ENCODE assay signal across 23 cellular contexts in the genomic region with DNA sequence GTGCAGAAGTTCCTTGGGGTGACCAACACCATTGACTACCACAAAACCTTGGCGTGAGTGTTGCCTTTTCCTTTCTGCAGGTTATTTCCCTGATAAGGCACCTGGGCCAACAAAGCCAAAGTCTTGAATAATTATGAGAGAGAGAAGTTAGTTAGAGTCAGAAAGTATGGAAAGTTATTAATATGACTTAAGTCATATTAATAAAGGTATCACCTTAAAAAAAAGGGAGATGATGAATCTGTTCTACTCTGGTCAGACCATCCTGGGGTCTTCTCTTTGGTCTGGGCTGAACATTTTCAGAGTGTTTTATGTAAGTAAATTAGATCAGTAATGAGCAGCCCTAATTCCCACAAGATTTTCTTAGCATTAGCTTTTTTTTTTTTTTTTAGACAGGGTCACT. TPM values are rescaled to one million over a fixed set of nuclear protein-coding genes. Genes with fewer than 3 reads are reported as not detected.
DNase-seq lines count a peak whose midpoint lies in the region; ATAC-seq and TF ChIP-seq lines count a peak whose summit lies in the region.
"Had no signal": no experiment of that assay in that cellular context is flagged by ENCODE, and none has a peak within 500 bp of the region (broad histone marks: within the 10 kb centered on the region; RNA-seq: fewer than 3 reads in every experiment).

No MANE protein-coding gene starts in this region.

- H3K4ac ChIP-seq in IMR-90 (ENCODE audit: low read depth, low read length) (no peak overlapping the region), H9 (ENCODE audit: low read depth, low read length) (no peak overlapping the region)

- H2AFZ ChIP-seq in IMR-90 (replicated peaks; ENCODE audit: low read length, poor library complexity) (no peak overlapping the region), H9 (ENCODE audit: low read length) (no peak overlapping the region)

- H4K5ac ChIP-seq in IMR-90 (ENCODE audit: low read depth, low read length), result no peak overlapping the region
- H4K5ac ChIP-seq in H9 (ENCODE audit: insufficient read length, low read depth, low read length), result no peak overlapping the region

- H3K36me3 ChIP-seq in IMR-90 (ENCODE audit: control insufficient read depth, insufficient read depth, low read length), result peaks cover 74% of the 10 kb centered on the region

- H2BK120ac ChIP-seq in IMR-90 (ENCODE audit: low read depth, low read length) (no peak overlapping the region), H9 (ENCODE audit: low read depth, low read length, poor library complexity, severe bottlenecking) (no peak overlapping the region)

- TF ChIP-seq POLR2A in IMR-90 (IDR thresholded peaks at IDR 0.05; ENCODE audit: low read depth, low read length), result no peak

- no peaks in the 10 kb centered on the region for H3K79me2 ChIP-seq in H9 (ENCODE audit: insufficient read depth, low read length)

- H3K4me2 ChIP-seq in IMR-90 (ENCODE audit: low read depth, low read length), result no peak overlapping the region
- H3K4me2 ChIP-seq in H9 (ENCODE audit: insufficient read depth, insufficient read length, low read length), result no peak overlapping the region
- H3K4me2 ChIP-seq: BLaER1 had no signal

- no peak overlapping the region for H3K4me3 ChIP-seq in IMR-90 (ENCODE audit: insufficient read depth, low read depth, low read length)
- H3K4me3 ChIP-seq: BLaER1, GM12878 had no signal

- WGBS in IMR-90 (ENCODE audit: extremely low coverage in 2 of 2, insufficient read length in 1 of 2), 2 experiments, result no CpG with 5 or more reads among the region's 1 CpG
- WGBS in H9 (ENCODE audit: extremely low coverage, insufficient read length, low lambda C conversion rate), result no CpG with 5 or more reads among the region's 1 CpG

- H3K56ac ChIP-seq in IMR-90 (ENCODE audit: extremely low read depth, insufficient read depth, low read length) (no peak overlapping the region), H9 (ENCODE audit: insufficient read length, low read depth, low read length) (no peak overlapping the region)

- POLR2A ChIA-PET in IMR-90 (lab: Charles Lee; ENCODE audit: unreplicated experiment), result interaction anchor here (0.6 kb wide), 1 partner anchor 13 kb away, joined by 3 read pairs; no protein-coding TSS in a partner anchor

- H3K27me3 Mint-ChIP-seq in HFFc6 (ENCODE audit: insufficient read depth), result peaks cover 16% of the 10 kb centered on the region
- H3K27me3 Mint-ChIP-seq in endothelial cell (ENCODE audit: unreplicated experiment), result peaks cover 13% of the 10 kb centered on the region
- H3K27me3 Mint-ChIP-seq in H9 (ENCODE audit: low read depth), result no peaks in the 10 kb centered on the region
- H3K27me3 Mint-ChIP-seq: CD4-positive, CD25-positive, alpha-beta regulatory T cell had no signal

- H2BK12ac ChIP-seq in H9 (ENCODE audit: insufficient read length, low read depth, low read length), result no peak overlapping the region

- H3K27ac Mint-ChIP-seq in HFFc6, result peak overlapping the region; percentile 42; the same call in 1 of the 2 replicates
- no peak overlapping the region for H3K27ac Mint-ChIP-seq in endothelial cell (ENCODE audit: unreplicated experiment)
- H3K27ac Mint-ChIP-seq in H9, result no peak overlapping the region; a peak in 1 of 7 replicates
- H3K27ac Mint-ChIP-seq: CD4-positive, CD25-positive, alpha-beta regulatory T cell; CD8-positive, alpha-beta memory T cell had no signal

- peaks cover 4% of the 10 kb centered on the region; the same call in 1 of the 2 replicates for H3K9me1 ChIP-seq in IMR-90 (ENCODE audit: insufficient read depth, low read length)

- H2AK9ac ChIP-seq in IMR-90 (replicated peaks; ENCODE audit: low read depth, low read length, poor library complexity), result peak overlapping the region; percentile 55

- no peaks in the 10 kb centered on the region for H3K27me3 ChIP-seq in IMR-90 (ENCODE audit: control insufficient read depth, insufficient read depth, low read length)
- H3K27me3 ChIP-seq in H9 (ENCODE audit: insufficient read depth, low read length), result no peaks in the 10 kb centered on the region
- H3K27me3 ChIP-seq: BE2C, BLaER1 had no signal

- no peak overlapping the region for H4K91ac ChIP-seq in IMR-90 (ENCODE audit: insufficient read depth, low read depth, low read length)
- H4K91ac ChIP-seq in H9 (ENCODE audit: insufficient read length, low read depth, low read length), result no peak overlapping the region

- no peak overlapping the region for H3K18ac ChIP-seq in IMR-90 (ENCODE audit: low read depth, low read length)
- no peak overlapping the region for H3K18ac ChIP-seq in H9 (ENCODE audit: insufficient read length, low read depth, low read length)

- no peak for TF ChIP-seq CTCF in HFFc6 (IDR thresholded peaks at IDR 0.05)
- no peak for TF ChIP-seq CTCF in IMR-90 (conservative IDR thresholded peaks at IDR 0.05; ENCODE audit: low read depth, low read length)
- no peak for TF ChIP-seq CTCF in endothelial cell (IDR thresholded peaks at IDR 0.05; ENCODE audit: unreplicated experiment)
- TF ChIP-seq CTCF in H9 (conservative IDR thresholded peaks at IDR 0.05), result no peak

- dilution Hi-C loops in IMR-90 (cut with HindIII; ENCODE audit: low sequenced_read_pairs, unreplicated experiment), result no loop called here

- H3K4me1 ChIP-seq in IMR-90 (ENCODE audit: control insufficient read depth, insufficient read depth, low read length) (0 out of 2 replicates have a peak, but pooled peaks cover 2% of the 10 kb centered on the region), H9 (ENCODE audit: insufficient read depth, low read length) (no peaks in the 10 kb centered on the region)
- H3K4me1 ChIP-seq: BE2C had no signal

- H2AK5ac ChIP-seq in IMR-90 (ENCODE audit: low read depth, low read length) (no peak overlapping the region), H9 (ENCODE audit: insufficient read length, low read length) (no peak overlapping the region)

- TF ChIP-seq RAD21 in IMR-90 (IDR thresholded peaks at IDR 0.05; ENCODE audit: low read length), result no peak

- in situ Hi-C loops in IMR-90 (cut with MboI; ENCODE audit: low sequenced_read_pairs), result loop anchor here (5.0 kb wide), 1 partner anchor 87 kb away; no protein-coding TSS in a partner anchor

- intact Hi-C loops in IMR-90 (cut with micrococcal nuclease), result no loop called here

- no peak overlapping the region for H3K9ac ChIP-seq in IMR-90 (ENCODE audit: low read depth, low read length)
- no peak overlapping the region for H3K9ac ChIP-seq in H9 (ENCODE audit: extremely low read depth, insufficient read length, low read length)
- H3K9ac ChIP-seq: BLaER1 had no signal

- H3K23ac ChIP-seq in IMR-90 (ENCODE audit: low read depth, low read length) (no peak overlapping the region), H9 (ENCODE audit: insufficient read length, low read depth, low read length) (no peak overlapping the region)

- no peak overlapping the region for H3K4me3 Mint-ChIP-seq in HFFc6
- peak overlapping the region; percentile 71 for H3K4me3 Mint-ChIP-seq in endothelial cell (ENCODE audit: unreplicated experiment)
- H3K4me3 Mint-ChIP-seq in H9, result no peak overlapping the region
- H3K4me3 Mint-ChIP-seq: CD14-positive monocyte; CD4-positive, alpha-beta memory T cell; CD4-positive, CD25-positive, alpha-beta regulatory T cell; CD8-positive, alpha-beta memory T cell had no signal

- no peak overlapping the region for H2BK15ac ChIP-seq in IMR-90 (ENCODE audit: low read depth, low read length)
- no peak overlapping the region for H2BK15ac ChIP-seq in H9 (ENCODE audit: low read depth, low read length)

- H3K9me3 Mint-ChIP-seq in HFFc6 (no peaks in the 10 kb centered on the region), endothelial cell (ENCODE audit: unreplicated experiment) (no peaks in the 10 kb centered on the region), H9 (no peaks in the 10 kb centered on the region; a peak in 1 of 5 replicates)
- H3K9me3 Mint-ChIP-seq: CD4-positive, alpha-beta memory T cell had no signal

- H3K9me3 ChIP-seq in IMR-90 (ENCODE audit: control insufficient read depth, insufficient read depth, low read length) (no peaks in the 10 kb centered on the region), H9 (ENCODE audit: control insufficient read depth, low read depth, low read length) (no peaks in the 10 kb centered on the region)
- H3K9me3 ChIP-seq: BE2C, BLaER1 had no signal

- H3K14ac ChIP-seq in IMR-90 (replicated peaks; ENCODE audit: low read depth, low read length) (no peak overlapping the region), H9 (ENCODE audit: insufficient read depth, low read length) (no peak overlapping the region)

- no TSS peak for BruUV-seq in IMR-90 (replicated peaks; lab: Mats Ljungman, UMichigan)

- H2BK20ac ChIP-seq in IMR-90 (ENCODE audit: low read depth, low read length) (no peak overlapping the region), H9 (ENCODE audit: low read depth, low read length, poor library complexity, severe bottlenecking) (no peak overlapping the region)

- no peak overlapping the region for H3K27ac ChIP-seq in IMR-90 (ENCODE audit: insufficient read depth, low read length)
- H3K27ac ChIP-seq in H9 (ENCODE audit: insufficient read length, low read depth, low read length), result no peak overlapping the region
- H3K27ac ChIP-seq: BLaER1 had no signal

- H3K36me3 Mint-ChIP-seq in HFFc6 (ENCODE audit: low read depth) (peaks cover 43% of the 10 kb centered on the region), endothelial cell (ENCODE audit: low read depth, unreplicated experiment) (peaks cover 47% of the 10 kb centered on the region), H9 (ENCODE audit: insufficient read depth in 1 of 3, low read depth in 3 of 3) (peaks cover 24 to 69% (median 65%) of the 10 kb centered on the region in 3 experiments; a peak in 6 of 7 replicates)
- H3K36me3 Mint-ChIP-seq: CD4-positive, alpha-beta memory T cell; CD4-positive, CD25-positive, alpha-beta regulatory T cell; CD8-positive, alpha-beta memory T cell had no signal

- H3K79me1 ChIP-seq in IMR-90 (ENCODE audit: low read depth in 1 of 2, low read length in 2 of 2) (peaks cover 27 to 47% of the 10 kb centered on the region in 2 experiments), H9 (ENCODE audit: insufficient read depth, low read depth, low read length, poor library complexity, severe bottlenecking) (no peaks in the 10 kb centered on the region)

- DNase-seq in HFFc6 (no peak), IMR-90 (no peak), endothelial cell (ENCODE audit: low spot score) (no peak), NOMO-1 treated with DMSO at 0.1 percent for 48 hours (lab: John Stamatoyannopoulos, UW; ENCODE audit: unreplicated experiment) (no peak), H9 (no peak)
- DNase-seq: 8988T; ACHN; BE2C; C1 segment of cervical spinal cord; CD4-positive, alpha-beta memory T cell; CD4-positive, CD25-positive, alpha-beta regulatory T cell; CD8-positive, alpha-beta memory T cell; COR-L47; DMS 273 treated with DMSO at 0.1 percent for 48 hours; DMS153; DMS53; DMS79; DND-41; EL; GDM1 had no signal

- H3T11ph ChIP-seq in H9 (ENCODE audit: low read length), result no peak overlapping the region

- H4K8ac ChIP-seq in IMR-90 (ENCODE audit: low read depth in 2 of 2, low read length in 2 of 2) (no peak overlapping the region), H9 (replicated peaks; ENCODE audit: insufficient read length, low read depth, low read length) (no peak overlapping the region)

- H4K20me1 ChIP-seq in IMR-90 (ENCODE audit: insufficient read depth, low read length) (peaks cover 6% of the 10 kb centered on the region; the same call in 1 of the 2 replicates), H9 (ENCODE audit: control insufficient read depth, insufficient read depth, insufficient read length) (no peaks in the 10 kb centered on the region)
- H4K20me1 ChIP-seq: BLaER1 had no signal

- CTCF ChIA-PET in IMR-90 (lab: Yijun Ruan, JAX), result no interaction called here

- H2BK5ac ChIP-seq in IMR-90 (ENCODE audit: low read depth, low read length, poor library complexity, severe bottlenecking) (no peak overlapping the region), H9 (ENCODE audit: insufficient read length, low read length) (no peak overlapping the region)

- H3K4me1 Mint-ChIP-seq in HFFc6 (ENCODE audit: low read depth), result peaks cover 22% of the 10 kb centered on the region
- peaks cover 5% of the 10 kb centered on the region for H3K4me1 Mint-ChIP-seq in endothelial cell (ENCODE audit: unreplicated experiment)
- no peaks in the 10 kb centered on the region for H3K4me1 Mint-ChIP-seq in H9
- H3K4me1 Mint-ChIP-seq: CD14-positive monocyte; CD4-positive, alpha-beta memory T cell; CD4-positive, CD25-positive, alpha-beta regulatory T cell; CD8-positive, alpha-beta memory T cell had no signal

- ATAC-seq in IMR-90 (ENCODE audit: low read depth), result no peak
- ATAC-seq: GM12878 had no signal

- H3K23me2 ChIP-seq in H9 (ENCODE audit: insufficient read length, low read depth, low read length, poor library complexity, severe bottlenecking), result no peaks in the 10 kb centered on the region

RNA-seq across cellular contexts. Expression of a gene that starts 41.8 kb away (rescaled TPM):
- 100 to 1,000 TPM; 126 to 199 (median 147) TPM for total RNA-seq in HFFc6 (2021; fragmentation: NEBNext Ultra II Directional; extraction: Animal tissue kit (Norgen Biotek cat#: 25700))
- total RNA-seq in IMR-90 (2012; rRNA removed) (30.3 and 30.5 TPM in 2 replicates), endothelial cell (ENCODE audit: unreplicated experiment) (178 TPM), H9 (2021) (59.2 and 65.5 TPM in 2 replicates)
- polyA plus RNA-seq in IMR-90 (2012; rRNA removed), result 80.4 and 101 TPM in 2 replicates
- 41.4 and 74.0 TPM in 2 replicates for polyA plus RNA-seq in IMR-90 (2012; cell fraction: cytosol; rRNA removed)
- polyA plus RNA-seq in IMR-90 (2012; cell fraction: nucleus; rRNA removed; ENCODE audit: low replicate concordance), result 81.4 and 121 TPM in 2 replicates
- polyA plus RNA-seq: CD4-positive, CD25-positive, alpha-beta regulatory T cell had no signal
